In the genomic region with DNA sequence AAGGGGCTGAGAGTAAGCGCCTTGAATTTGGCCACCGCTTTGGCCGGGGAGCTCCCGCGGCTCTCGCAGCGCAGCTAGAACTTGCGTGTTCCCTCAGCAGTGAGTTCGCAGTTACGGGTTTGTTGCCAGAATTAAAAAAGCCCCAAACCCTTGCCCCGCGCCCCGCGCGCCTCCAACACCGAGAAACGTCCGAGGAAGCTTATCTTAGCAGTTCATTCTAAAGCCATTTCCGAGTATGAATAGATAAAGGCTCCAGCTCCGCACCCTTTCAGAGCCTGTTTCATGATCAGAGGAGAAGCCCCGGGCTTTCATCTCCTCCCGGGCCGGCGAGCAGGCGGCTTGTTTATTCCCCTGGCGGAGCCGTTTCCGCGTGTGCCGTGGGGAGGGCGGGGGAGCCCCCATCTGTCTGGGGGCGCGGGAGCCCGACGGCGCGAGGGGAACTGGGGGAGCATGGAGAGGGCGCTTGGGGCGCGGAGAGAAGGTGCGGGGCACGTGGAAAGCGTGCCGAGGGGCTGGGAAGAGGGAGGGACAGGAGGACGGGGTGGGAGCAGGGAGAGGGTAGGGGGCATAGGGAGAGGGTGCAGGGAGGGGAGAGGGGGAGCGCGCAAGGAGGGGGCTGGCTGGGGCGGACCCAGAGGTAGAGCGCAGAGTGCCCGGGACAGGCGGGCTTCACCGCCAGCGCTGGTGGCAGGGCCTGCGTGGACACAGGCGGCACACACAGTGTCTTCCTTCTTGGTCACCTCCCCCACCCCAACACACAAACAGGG, we compare ENCODE assay signal across 13 cellular contexts. TPM values are rescaled to one million over a fixed set of nuclear protein-coding genes. Genes with fewer than 3 reads are reported as not detected.
DNase-seq lines count a peak whose midpoint lies in the region; ATAC-seq, FAIRE-seq and TF ChIP-seq lines count a peak whose summit lies in the region.
"Had no signal": no experiment of that assay in that cellular context is flagged by ENCODE, and none has a peak within 500 bp of the region (broad histone marks: within the 10 kb centered on the region; RNA-seq: fewer than 3 reads in every experiment).

No MANE protein-coding gene starts in this region.

- no peak for FAIRE-seq in GM19239 (lab: Jason Lieb, UNC)
- FAIRE-seq: small intestine had no signal

- H3K4me1 Mint-ChIP-seq in activated naive CD4-positive, alpha-beta T cell treated with anti-CD3 and anti-CD28 coated beads, Interleukin-2, amount 50 U/mL, for 24 hours: peaks cover 32% of the 10 kb centered on the region
- peaks cover 5 to 7% of the 10 kb centered on the region in 2 donors for H3K4me1 Mint-ChIP-seq in immature natural killer cell

- WGBS in tibial nerve, 2 donors: 8 to 9% methylated on average over 45 to 55 of the region's 55 CpGs

- H3K4me3 ChIP-seq in WI38 (ENCODE audit: low read depth, low read length) (peak overlapping the region; percentile 27), lower lobe of right lung (peak overlapping the region; percentile 31), tibial nerve (peak overlapping the region in 3 of 4 donors; percentile 6 to 30 (median 12))

- H3K27ac ChIP-seq in lower lobe of right lung: peak overlapping the region; percentile 71
- H3K27ac ChIP-seq in tibial nerve: no peak overlapping the region

- DNase-seq in activated naive CD4-positive, alpha-beta T cell treated with Interleukin-2 at 50 U/mL for 16 hours: no peak
- DNase-seq in lower lobe of right lung (no peak), tibial nerve (ENCODE audit: low spot score in 2 of 2) (no peak), immature natural killer cell (no peak), GM19239 (ENCODE audit: insufficient read length, low spot score) (no peak)
- DNase-seq: activated CD4-positive, CD25-positive, alpha-beta regulatory T cell treated with anti-CD3 and anti-CD28 coated beads, Interleukin-2, amount 50 U/mL, for 72 hours; HCEC 1CT; NCI-H1105 treated with DMSO at 0.1 percent for 48 hours; small intestine had no signal

- H3K9me3 Mint-ChIP-seq in activated naive CD4-positive, alpha-beta T cell treated with anti-CD3 and anti-CD28 coated beads, Interleukin-2, amount 50 U/mL, for 24 hours: no peaks in the 10 kb centered on the region
- H3K9me3 Mint-ChIP-seq in immature natural killer cell: no peaks in the 10 kb centered on the region

- TF ChIP-seq EP300 in tibial nerve (IDR thresholded peaks at IDR 0.05): no peak

- no peak overlapping the region for H3K27ac Mint-ChIP-seq in activated naive CD4-positive, alpha-beta T cell treated with anti-CD3 and anti-CD28 coated beads, Interleukin-2, amount 50 U/mL, for 24 hours
- no peak overlapping the region for H3K27ac Mint-ChIP-seq in immature natural killer cell

- peaks cover 39% of the 10 kb centered on the region for H3K27me3 Mint-ChIP-seq in activated naive CD4-positive, alpha-beta T cell treated with anti-CD3 and anti-CD28 coated beads, Interleukin-2, amount 50 U/mL, for 24 hours
- H3K27me3 Mint-ChIP-seq in immature natural killer cell (ENCODE audit: low read depth in 3 of 3): peaks cover 17 to 30% (median 25%) of the 10 kb centered on the region in 3 donors

- intact Hi-C loops in lower lobe of right lung (cut with DNase I): no loop called here

- H3K4me1 ChIP-seq in lower lobe of right lung (peaks cover 23% of the 10 kb centered on the region), tibial nerve (peaks cover 0 to 26% (median 10%) of the 10 kb centered on the region in 4 donors)

- H3K9me3 ChIP-seq in lower lobe of right lung (no peaks in the 10 kb centered on the region), tibial nerve (no peaks in the 10 kb centered on the region)

- no peak for TF ChIP-seq POLR2A in tibial nerve (IDR thresholded peaks at IDR 0.05)

- ATAC-seq in lower lobe of right lung (no peak), GM21526 (IDR thresholded peaks at IDR 0.05; ENCODE audit: low FRiP score, unreplicated experiment) (no peak)

- TF ChIP-seq CTCF in WI38 (IDR thresholded peaks at IDR 0.05; ENCODE audit: low read depth, low read length) (no peak), lower lobe of right lung (IDR thresholded peaks at IDR 0.05) (no peak), tibial nerve (IDR thresholded peaks at IDR 0.05) (no peak)

- H3K27me3 ChIP-seq in lower lobe of right lung (ENCODE audit: low read depth) (peaks cover 56% of the 10 kb centered on the region), tibial nerve (peaks cover 0 to 64% of the 10 kb centered on the region in 2 donors)

- no peaks in the 10 kb centered on the region for H3K36me3 Mint-ChIP-seq in activated naive CD4-positive, alpha-beta T cell treated with anti-CD3 and anti-CD28 coated beads, Interleukin-2, amount 50 U/mL, for 24 hours
- no peaks in the 10 kb centered on the region for H3K36me3 Mint-ChIP-seq in immature natural killer cell

- no peaks in the 10 kb centered on the region for H3K36me3 ChIP-seq in lower lobe of right lung
- no peaks in the 10 kb centered on the region for H3K36me3 ChIP-seq in tibial nerve

- H3K4me3 Mint-ChIP-seq in activated naive CD4-positive, alpha-beta T cell treated with anti-CD3 and anti-CD28 coated beads, Interleukin-2, amount 50 U/mL, for 24 hours: peak overlapping the region; percentile 26
- peak overlapping the region in 1 of 5 donors; percentile 10 for H3K4me3 Mint-ChIP-seq in immature natural killer cell

RNA-seq across cellular contexts. Expression of gene TBX4, which starts 9.9 kb away (rescaled TPM):
- total RNA-seq in lower lobe of right lung: 22.3 TPM
- not detected for total RNA-seq in tibial nerve
- polyA plus RNA-seq in immature natural killer cell: not detected
- total RNA-seq: Daoy had no signal
- polyA plus RNA-seq: small intestine had no signal

Comparison
In these comparisons a context has a peak if more than half of its experiments do, and no peak if none do; other contexts are left out.
1. RNA of gene TBX4, which starts 9.9 kb away (total RNA-seq): 22.3 TPM in lower lobe of right lung (single experiment); not detected in tibial nerve; every median in the first group is over 10 times any median in the second.
2. Peak in every context shown above with its lines, with median percentiles within 50 percentile points of each other: H3K4me3 ChIP-seq.